20 cellular contexts compared by ENCODE assay signal in the genomic region with DNA sequence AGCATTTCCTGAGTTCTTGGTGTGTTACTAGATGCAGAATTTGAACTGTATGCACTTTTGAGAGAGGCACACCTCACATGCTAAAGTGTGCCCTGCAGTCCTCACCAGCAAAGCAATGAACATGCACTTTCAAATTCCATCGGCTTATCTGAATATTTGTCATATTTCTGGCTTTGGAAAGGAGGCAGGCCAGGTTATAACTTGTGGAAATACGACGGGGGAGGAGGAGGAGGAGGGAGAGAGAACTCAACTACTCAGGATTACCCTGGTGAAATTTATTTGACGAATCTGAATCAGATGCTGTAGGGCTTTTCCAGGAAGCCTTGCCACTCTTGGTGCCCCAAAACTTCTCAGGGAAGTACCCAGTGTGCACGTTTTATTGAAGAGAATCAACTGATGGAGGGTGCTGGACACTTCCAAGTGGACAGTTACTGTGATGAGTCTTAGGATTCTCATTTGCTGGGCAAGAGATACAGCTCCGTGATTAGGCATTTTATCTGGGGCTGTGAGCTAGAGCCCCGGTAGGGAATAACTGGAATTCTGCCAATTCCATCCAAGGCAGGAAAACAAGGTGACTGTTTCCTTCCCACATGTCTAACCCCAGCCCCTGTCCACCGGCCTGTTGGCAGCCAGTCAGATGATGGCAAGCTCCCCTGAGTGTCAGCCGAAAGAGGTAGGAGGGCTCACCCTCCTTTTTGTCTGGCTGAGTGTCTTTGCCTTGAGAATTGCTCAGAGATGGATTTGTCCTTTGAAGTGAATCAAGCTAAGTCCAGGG. TPM values are rescaled to one million over a fixed set of nuclear protein-coding genes. Genes with fewer than 3 reads are reported as not detected.
DNase-seq lines count a peak whose midpoint lies in the region; ATAC-seq, FAIRE-seq and TF ChIP-seq lines count a peak whose summit lies in the region.
"Had no signal": no experiment of that assay in that cellular context is flagged by ENCODE, and none has a peak within 500 bp of the region (broad histone marks: within the 10 kb centered on the region; RNA-seq: fewer than 3 reads in every experiment).

No MANE protein-coding gene starts in this region.

- H4K20me1 ChIP-seq in GM23338 (replicated peaks; ENCODE audit: insufficient read depth) (peaks cover 22% of the 10 kb centered on the region; the same call in 1 of the 2 replicates), astrocyte (ENCODE audit: insufficient read depth, low read length) (no peaks in the 10 kb centered on the region)

- peak overlapping the region; percentile 28 for H3K9ac ChIP-seq in astrocyte (ENCODE audit: low read length)

- no peaks in the 10 kb centered on the region for H3K9me2 ChIP-seq in GM23338 (ENCODE audit: insufficient read depth)

- H3K4me3 ChIP-seq in GM23338, result no peak overlapping the region
- H3K4me3 ChIP-seq in astrocyte (ENCODE audit: insufficient read depth, low read depth, low read length), result no peak overlapping the region
- H3K4me3 ChIP-seq in fibroblast of the aortic adventitia (ENCODE audit: low read depth, low read length), result no peak overlapping the region
- H3K4me3 ChIP-seq in ovary, result no peak overlapping the region
- H3K4me3 ChIP-seq: HAP-1, MG63, upper lobe of left lung had no signal

- ATAC-seq in GM23338, result no peak
- ATAC-seq: CD8-positive, alpha-beta T cell; stimulated activated memory B cell treated with anti-CD40 and anti-IgM and Interleukin-4, amounts not matched to agents 10 μg/mL and 1 μg/mL and 100 μg/mL, for 72 hours; T-cell had no signal

- H3K4me1 Mint-ChIP-seq in GM23338 (peaks cover 52% of the 10 kb centered on the region), astrocyte (ENCODE audit: low read depth, unreplicated experiment) (peaks cover 18% of the 10 kb centered on the region)
- H3K4me1 Mint-ChIP-seq: T-cell had no signal

- DNase-seq in GM23338 (ENCODE audit: low spot score), result no peak
- DNase-seq in astrocyte (ENCODE audit: low read depth), result peak; percentile 57
- DNase-seq in fibroblast of the aortic adventitia (ENCODE audit: low read depth), result peak; percentile 25
- DNase-seq in ovary, result peak in 3 of 5 donors; percentile 22 to 37 (median 25)
- no peak for DNase-seq in anterior cingulate cortex (lab: John Stamatoyannopoulos, UW)
- DNase-seq in hypothalamus (lab: John Stamatoyannopoulos, UW), result no peak
- no peak for DNase-seq in effector CD8-positive, alpha-beta T cell (lab: John Stamatoyannopoulos, UW)
- DNase-seq in activated CD4-positive, CD25-positive, alpha-beta regulatory T cell (lab: John Stamatoyannopoulos, UW), result no peak
- DNase-seq: activated gamma-delta T cell treated with Interleukin-2 at 50 U/mL for 16 hours; CD8-positive, alpha-beta T cell; EL; MG63; NCI-H1930; NCI-H526 treated with DMSO at 0.1 percent for 48 hours; T-cell; upper lobe of left lung had no signal

- H3K4me1 ChIP-seq in GM23338 (ENCODE audit: insufficient read depth), result peaks cover 44% of the 10 kb centered on the region
- peaks cover 18% of the 10 kb centered on the region for H3K4me1 ChIP-seq in astrocyte (ENCODE audit: insufficient read depth, low read length)
- H3K4me1 ChIP-seq in ovary (ENCODE audit: insufficient read depth), result peaks cover 3% of the 10 kb centered on the region

- intact Hi-C loops in ovary (cut with DNase I), result loop anchor here in 1 of 4 donors (10.0 kb wide), 1 partner anchor 77 kb away; no protein-coding TSS in a partner anchor

- TF ChIP-seq POLR2A in ovary (IDR thresholded peaks at IDR 0.05), result no peak

- no peaks in the 10 kb centered on the region for H3K9me3 Mint-ChIP-seq in GM23338
- H3K9me3 Mint-ChIP-seq in astrocyte (ENCODE audit: unreplicated experiment), result peaks cover 2% of the 10 kb centered on the region
- H3K9me3 Mint-ChIP-seq: CD8-positive, alpha-beta T cell; stimulated activated memory B cell treated with anti-CD40 and anti-IgM and Interleukin-4, amounts not matched to agents 10 μg/mL and 1 μg/mL and 100 μg/mL, for 72 hours; T-cell had no signal

- peaks cover 83% of the 10 kb centered on the region for H3K79me2 ChIP-seq in GM23338 (replicated peaks; ENCODE audit: insufficient read depth)
- H3K79me2 ChIP-seq in astrocyte (ENCODE audit: insufficient read depth, low read length), result peaks cover 14% of the 10 kb centered on the region

- FAIRE-seq in astrocyte (lab: Jason Lieb, UNC), result no peak
- FAIRE-seq: RCC 7860 had no signal

- H3K27me3 ChIP-seq in GM23338 (ENCODE audit: insufficient read depth) (no peaks in the 10 kb centered on the region), astrocyte (ENCODE audit: insufficient read depth, low read length) (no peaks in the 10 kb centered on the region), ovary (no peaks in the 10 kb centered on the region)
- H3K27me3 ChIP-seq: MG63 had no signal

- peak overlapping the region; percentile 96 for H3K4me2 ChIP-seq in GM23338
- H3K4me2 ChIP-seq in astrocyte (ENCODE audit: low read length), result peak overlapping the region; percentile 68

- TF ChIP-seq EP300 in ovary (IDR thresholded peaks at IDR 0.05), result no peak

- H3K27ac ChIP-seq in GM23338 (ENCODE audit: low read depth) (no peak overlapping the region), astrocyte (ENCODE audit: low read depth, low read length) (peak overlapping the region; percentile 15), ovary (no peak overlapping the region)
- H3K27ac ChIP-seq: neutrophil had no signal

- H2AFZ ChIP-seq in GM23338, result no peak overlapping the region
- H2AFZ ChIP-seq in astrocyte (ENCODE audit: low read depth, low read length), result no peak overlapping the region

- peaks cover 7% of the 10 kb centered on the region for H3K27me3 Mint-ChIP-seq in GM23338 (ENCODE audit: insufficient read depth, low read depth, poor library complexity)
- H3K27me3 Mint-ChIP-seq in astrocyte (ENCODE audit: low read depth, unreplicated experiment), result peaks cover 5% of the 10 kb centered on the region

- peaks cover 7% of the 10 kb centered on the region; the same call in 1 of the 2 replicates for H3F3A ChIP-seq in GM23338 (replicated peaks; ENCODE audit: low read depth)

- 12 to 20% (median 15%) methylated on average over 9 of the region's 9 CpGs for WGBS in ovary, 3 donors

- no peak overlapping the region; the same call in 2 of the 3 replicates for H3K4me3 Mint-ChIP-seq in GM23338
- no peak overlapping the region for H3K4me3 Mint-ChIP-seq in astrocyte (ENCODE audit: unreplicated experiment)
- H3K4me3 Mint-ChIP-seq: CD8-positive, alpha-beta T cell; stimulated activated memory B cell treated with anti-CD40 and anti-IgM and Interleukin-4, amounts not matched to agents 10 μg/mL and 1 μg/mL and 100 μg/mL, for 72 hours; T-cell had no signal

- H3K27ac Mint-ChIP-seq in GM23338 (peak overlapping the region; percentile 58), astrocyte (ENCODE audit: unreplicated experiment) (no peak overlapping the region)
- H3K27ac Mint-ChIP-seq: CD8-positive, alpha-beta T cell; stimulated activated memory B cell treated with anti-CD40 and anti-IgM and Interleukin-4, amounts not matched to agents 10 μg/mL and 1 μg/mL and 100 μg/mL, for 72 hours; T-cell had no signal

- H3K36me3 ChIP-seq in GM23338 (ENCODE audit: insufficient read depth), result no peaks in the 10 kb centered on the region
- no peaks in the 10 kb centered on the region for H3K36me3 ChIP-seq in astrocyte (ENCODE audit: insufficient read depth, low read length)
- H3K36me3 ChIP-seq in ovary, result no peaks in the 10 kb centered on the region
- H3K36me3 ChIP-seq: neutrophil, upper lobe of left lung had no signal

- peaks cover 35% of the 10 kb centered on the region for H3K36me3 Mint-ChIP-seq in GM23338 (ENCODE audit: low read depth)
- peaks cover 6% of the 10 kb centered on the region for H3K36me3 Mint-ChIP-seq in astrocyte (ENCODE audit: low read depth, unreplicated experiment)
- H3K36me3 Mint-ChIP-seq: CD8-positive, alpha-beta T cell; stimulated activated memory B cell treated with anti-CD40 and anti-IgM and Interleukin-4, amounts not matched to agents 10 μg/mL and 1 μg/mL and 100 μg/mL, for 72 hours; T-cell had no signal

- H3K9me3 ChIP-seq in astrocyte (ENCODE audit: insufficient read depth, low read depth, low read length) (no peaks in the 10 kb centered on the region), ovary (no peaks in the 10 kb centered on the region)
- H3K9me3 ChIP-seq: HAP-1, MG63, neutrophil, upper lobe of left lung had no signal

- TF ChIP-seq CTCF in GM23338 (conservative IDR thresholded peaks at IDR 0.05; ENCODE audit: low read depth in 2 of 2), result no peak
- no peak for TF ChIP-seq CTCF in astrocyte (IDR thresholded peaks at IDR 0.05; ENCODE audit: insufficient read depth, low read depth, low read length)
- no peak for TF ChIP-seq CTCF in fibroblast of the aortic adventitia (IDR thresholded peaks at IDR 0.05; ENCODE audit: insufficient read depth, low read length)
- TF ChIP-seq CTCF in ovary (IDR thresholded peaks at IDR 0.05), result no peak

TF ChIP-seq in GM23338, 12 proteins besides CTCF, POLR2A, EP300 and RAD21 (continues in another document):
- no peak for TF ChIP-seq NANOG (IDR thresholded peaks at IDR 0.05; ENCODE audit: borderline replicate concordance)
- no peak for TF ChIP-seq JUNB (IDR thresholded peaks at IDR 0.05; ENCODE audit: unreplicated experiment)
- TF ChIP-seq POLR2AphosphoS5 (IDR thresholded peaks at IDR 0.05; ENCODE audit: low read depth), result no peak

RNA-seq across cellular contexts. Expression of a gene that starts 3.8 kb away (rescaled TPM):
- 67.3 and 77.2 TPM in 2 replicates for total RNA-seq in GM23338 (2014; rRNA removed; shearing (Covaris generic))
- polyA plus RNA-seq in GM23338 (2016; fragmentation: Nextera tagmentation; extraction: Ambion mirVana) (77.1 and 82.8 TPM in 2 replicates), ovary (10 to 100 TPM; 32.0 to 59.0 TPM)
- total RNA-seq in astrocyte (39.7 and 59.2 TPM in 2 replicates), fibroblast of the aortic adventitia (ENCODE audit: low replicate concordance) (2.0 and 17.6 TPM in 2 replicates), ovary (10 to 100 TPM; 17.6 to 65.4 (median 41.4) TPM)
- total RNA-seq: CD8-positive, alpha-beta T cell had no signal

Comparison
In these comparisons a context has a peak if more than half of its experiments do, and no peak if none do; other contexts are left out.
1. DNase-seq: peak in astrocyte (single experiment), fibroblast of the aortic adventitia (single experiment) and ovary (3 of 5); none in GM23338 (single experiment), anterior cingulate cortex (0 of 58), hypothalamus (0 of 51), effector CD8-positive, alpha-beta T cell (single experiment) and activated CD4-positive, CD25-positive, alpha-beta regulatory T cell (0 of 4).